33 cellular contexts compared by ENCODE assay signal in genomic region chr12:104317538-104318210, GRCh38.
"Had no signal": no experiment of that assay in that cellular context is flagged by ENCODE, and none has a peak within 500 bp of the region (broad histone marks: within the 10 kb centered on the region; RNA-seq: fewer than 3 reads in every experiment).

No MANE protein-coding gene starts in this region.

- H3K4me3 Mint-ChIP-seq: activated CD4-positive, alpha-beta memory T cell treated with anti-CD3 and anti-CD28 coated beads, Interleukin-2, amount 10 ng/mL, durations not matched to agents 7 days and 5 days; activated CD4-positive, alpha-beta T cell treated with anti-CD3 and anti-CD28 coated beads for 36 hours; activated CD8-positive, alpha-beta memory T cell treated with anti-CD3 and anti-CD28 coated beads, Interleukin-2, amount 10 ng/mL, durations not matched to agents 7 days and 5 days; activated naive CD4-positive, alpha-beta T cell treated with anti-CD3 and anti-CD28 coated beads, Interleukin-2, amount 10 ng/mL, durations not matched to agents 7 days and 5 days; activated naive CD8-positive, alpha-beta T cell; activated naive CD8-positive, alpha-beta T cell treated with anti-CD3 and anti-CD28 coated beads, Interleukin-2, amount 50 U/mL, for 24 hours; brain; T-helper 1 cell treated with Interleukin-12 subunit alpha and Interleukin-12 subunit beta and Interleukin-4 antibody, amounts not matched to agents 30 μg/mL and 1 μg/mL, for 36 hours; T-helper 2 cell treated with Interferon-gamma antibody and Interleukin-4, amounts not matched to agents 5 μg/mL and 100 μg/mL, for 36 hours had no signal

- H3K9me3 ChIP-seq: SJCRH30, SK-N-SH had no signal

- ATAC-seq: activated CD4-positive, alpha-beta T cell treated with anti-CD3 and anti-CD28 coated beads for 36 hours; activated CD4-positive, CD25-positive, alpha-beta regulatory T cell treated with anti-CD3 and anti-CD28 coated beads, Interleukin-2, amount 50 U/mL, for 24 hours; activated CD8-positive, alpha-beta memory T cell treated with anti-CD3 and anti-CD28 coated beads, Interleukin-2, amount 10 ng/mL, durations not matched to agents 7 days and 5 days; activated naive CD8-positive, alpha-beta T cell treated with anti-CD3 and anti-CD28 coated beads, Interleukin-2, amount 50 U/mL, for 24 hours; PC-3 had no signal

- H3K4me1 Mint-ChIP-seq: activated CD4-positive, alpha-beta T cell treated with anti-CD3 and anti-CD28 coated beads for 36 hours; activated naive CD8-positive, alpha-beta T cell treated with anti-CD3 and anti-CD28 coated beads, Interleukin-2, amount 50 U/mL, for 24 hours; brain had no signal

- H3K9me3 Mint-ChIP-seq: activated CD4-positive, alpha-beta memory T cell treated with anti-CD3 and anti-CD28 coated beads, Interleukin-2, amount 10 ng/mL, durations not matched to agents 7 days and 5 days; activated naive CD4-positive, alpha-beta T cell treated with anti-CD3 and anti-CD28 coated beads, Interleukin-2, amount 10 ng/mL, durations not matched to agents 7 days and 5 days; activated naive CD8-positive, alpha-beta T cell treated with anti-CD3 and anti-CD28 coated beads, Interleukin-2, amount 50 U/mL, for 24 hours; T-helper 1 cell treated with Interleukin-12 subunit alpha and Interleukin-12 subunit beta and Interleukin-4 antibody, amounts not matched to agents 30 μg/mL and 1 μg/mL, for 36 hours; T-helper 2 cell treated with Interferon-gamma antibody and Interleukin-4, amounts not matched to agents 5 μg/mL and 100 μg/mL, for 36 hours had no signal

- H3K27ac ChIP-seq: SJCRH30 had no signal

- FAIRE-seq: bronchial epithelial cell, TTC549 had no signal

- H3K27ac Mint-ChIP-seq: activated CD4-positive, alpha-beta memory T cell treated with anti-CD3 and anti-CD28 coated beads, Interleukin-2, amount 10 ng/mL, durations not matched to agents 7 days and 5 days; activated CD4-positive, alpha-beta T cell treated with anti-CD3 and anti-CD28 coated beads for 36 hours; activated CD8-positive, alpha-beta memory T cell treated with anti-CD3 and anti-CD28 coated beads, Interleukin-2, amount 10 ng/mL, durations not matched to agents 7 days and 5 days; activated naive CD4-positive, alpha-beta T cell treated with anti-CD3 and anti-CD28 coated beads, Interleukin-2, amount 10 ng/mL, durations not matched to agents 7 days and 5 days; activated naive CD8-positive, alpha-beta T cell; activated naive CD8-positive, alpha-beta T cell treated with anti-CD3 and anti-CD28 coated beads, Interleukin-2, amount 50 U/mL, for 24 hours; brain; T-helper 1 cell treated with Interleukin-12 subunit alpha and Interleukin-12 subunit beta and Interleukin-4 antibody, amounts not matched to agents 30 μg/mL and 1 μg/mL, for 36 hours; T-helper 2 cell treated with Interferon-gamma antibody and Interleukin-4, amounts not matched to agents 5 μg/mL and 100 μg/mL, for 36 hours had no signal

- H3K4me2 ChIP-seq: SK-N-SH had no signal

- H3K27me3 ChIP-seq: SJCRH30 had no signal

- H3K27me3 Mint-ChIP-seq: activated CD4-positive, alpha-beta memory T cell treated with anti-CD3 and anti-CD28 coated beads, Interleukin-2, amount 10 ng/mL, durations not matched to agents 7 days and 5 days; activated CD4-positive, alpha-beta T cell treated with anti-CD3 and anti-CD28 coated beads for 36 hours; activated CD8-positive, alpha-beta memory T cell treated with anti-CD3 and anti-CD28 coated beads, Interleukin-2, amount 10 ng/mL, durations not matched to agents 7 days and 5 days; activated naive CD4-positive, alpha-beta T cell treated with anti-CD3 and anti-CD28 coated beads, Interleukin-2, amount 10 ng/mL, durations not matched to agents 7 days and 5 days; activated naive CD8-positive, alpha-beta T cell; activated naive CD8-positive, alpha-beta T cell treated with anti-CD3 and anti-CD28 coated beads, Interleukin-2, amount 50 U/mL, for 24 hours; brain had no signal

- H3K4me1 ChIP-seq: SJCRH30 had no signal

- H3K9ac ChIP-seq: SK-N-SH had no signal

- H3K4me3 ChIP-seq: SJCRH30 had no signal

- H3K9me2 ChIP-seq: SK-N-SH had no signal

- DNase-seq: activated CD4-positive, alpha-beta memory T cell treated with anti-CD3 and anti-CD28 coated beads, Interleukin-2, amount 10 ng/mL, durations not matched to agents 7 days and 5 days; activated CD4-positive, alpha-beta T cell treated with anti-CD3 and anti-CD28 coated beads for 36 hours; activated CD8-positive, alpha-beta memory T cell treated with anti-CD3 and anti-CD28 coated beads for 24 hours; activated CD8-positive, alpha-beta memory T cell treated with anti-CD3 and anti-CD28 coated beads, Interleukin-2, amount 10 ng/mL, durations not matched to agents 7 days and 5 days; activated CD8-positive, alpha-beta memory T cell treated with anti-CD3 and anti-CD28 coated beads, Interleukin-2, amount 50 U/mL, for 48 hours; activated effector memory CD4-positive, alpha-beta T cell treated with Interleukin-2 at 50 U/mL for 16 hours; activated naive CD4-positive, alpha-beta T cell treated with anti-CD3 and anti-CD28 coated beads, Interleukin-2, amount 10 ng/mL, durations not matched to agents 7 days and 5 days; activated naive CD8-positive, alpha-beta T cell treated with anti-CD3 and anti-CD28 coated beads, Interleukin-2, amount 50 U/mL, for 24 hours; activated T-cell treated with anti-CD3 and anti-CD28 coated beads, Interleukin-2, amount 50 U/mL, for 48 hours; anterior cingulate cortex; caudate nucleus; cerebellar nuclear complex; NCI-H1105; NCI-H1436; NCI-H1694; NCI-H1930; NCI-H2081 treated with DMSO at 0.1 percent for 48 hours; NCI-H226; NCI-H446 treated with DMSO at 0.1 percent for 48 hours; NCI-H524; NCI-H69; NK-92 treated with Interleukin-12 subunit alpha and Interleukin-12 subunit beta, amount 100 ng/mL, for 24 hours; PC-3; SHP77; SJCRH30; SK-N-SH had no signal
